ENCODE assay signal across 17 cellular contexts in genomic region chr2:8659735-8660492, GRCh38. TPM values are rescaled to one million over a fixed set of nuclear protein-coding genes. Genes with fewer than 3 reads are reported as not detected.
DNase-seq lines count a peak whose midpoint lies in the region; ATAC-seq and TF ChIP-seq lines count a peak whose summit lies in the region.
"Had no signal": no experiment of that assay in that cellular context is flagged by ENCODE, and none has a peak within 500 bp of the region (broad histone marks: within the 10 kb centered on the region; RNA-seq: fewer than 3 reads in every experiment).

No MANE protein-coding gene starts in this region.

- no peaks in the 10 kb centered on the region for H3K9me3 ChIP-seq in BLaER1 treated with 17β-estradiol and CSF1 and Interleukin-3, amounts not matched to agents 10 nM and 100 nM (replicated peaks in 1 of 11)
- no peaks in the 10 kb centered on the region for H3K9me3 ChIP-seq in heart left ventricle
- H3K9me3 ChIP-seq in mucosa of descending colon = no peaks in the 10 kb centered on the region
- H3K9me3 ChIP-seq: body of pancreas, gastroesophageal sphincter, SJCRH30 had no signal

- POLR2A ChIA-PET in T-cell (lab: Charles Lee) = no interaction called here

- H3K27ac ChIP-seq in BLaER1 treated with 17β-estradiol and CSF1 and Interleukin-3, amounts not matched to agents 10 nM and 100 nM = peak overlapping the region in 2 of 11 experiments; percentile 7 to 10; a peak in 1 of 22 replicates
- H3K27ac ChIP-seq in heart left ventricle = peak overlapping the region in 1 of 12 donors; percentile 39
- H3K27ac ChIP-seq: body of pancreas, epithelial cell of prostate, gastroesophageal sphincter, SJCRH30 had no signal

- 55 to 61% (median 56%) methylated on average over 17 to 18 of the region's 18 CpGs for WGBS in heart left ventricle, 4 donors

- CTCF ChIA-PET in T-cell (lab: Charles Lee) = no interaction called here

- ATAC-seq in heart left ventricle (peak; percentile 60 to 84 (median 77)), mucosa of descending colon (no peak), T-cell (replicated peaks in 1 of 4) (no peak)
- ATAC-seq: body of pancreas, gastroesophageal sphincter had no signal

- H3K36me3 ChIP-seq in BLaER1 treated with 17β-estradiol and CSF1 and Interleukin-3, amounts not matched to agents 10 nM and 100 nM = no peaks in the 10 kb centered on the region
- H3K36me3 ChIP-seq in heart left ventricle = no peaks in the 10 kb centered on the region
- H3K36me3 ChIP-seq in mucosa of descending colon (ENCODE audit: low read depth) = no peaks in the 10 kb centered on the region
- H3K36me3 ChIP-seq: gastroesophageal sphincter, SJCRH30 had no signal

- H3K4me3 Mint-ChIP-seq in nephron progenitor cell (no peak overlapping the region), T-cell (no peak overlapping the region)
- H3K4me3 Mint-ChIP-seq: activated naive CD4-positive, alpha-beta T cell treated with anti-CD3 and anti-CD28 coated beads, Interleukin-2, amount 50 U/mL, for 24 hours; dendritic cell treated with granulocyte-macrophage colony-stimulating factor and Interleukin-4, amounts not matched to agents 40 ng/mL and 50 ng/mL, for 4 days had no signal

- H3K9ac ChIP-seq in BLaER1 treated with 17β-estradiol and CSF1 and Interleukin-3, amounts not matched to agents 10 nM and 100 nM = peak overlapping the region in 4 of 11 experiments; percentile 2 to 39 (median 20); a peak in 2 of 22 replicates

- H3K27ac Mint-ChIP-seq in nephron progenitor cell (peak overlapping the region; percentile 17), T-cell (no peak overlapping the region)
- H3K27ac Mint-ChIP-seq: activated naive CD4-positive, alpha-beta T cell treated with anti-CD3 and anti-CD28 coated beads, Interleukin-2, amount 50 U/mL, for 24 hours; dendritic cell treated with granulocyte-macrophage colony-stimulating factor and Interleukin-4, amounts not matched to agents 40 ng/mL and 50 ng/mL, for 4 days had no signal

- no peak for TF ChIP-seq POLR2A in heart left ventricle (IDR thresholded peaks at IDR 0.05)

- TF ChIP-seq CTCF in heart left ventricle (IDR thresholded peaks at IDR 0.05) (no peak), nephron progenitor cell (IDR thresholded peaks at IDR 0.05) (no peak), mucosa of descending colon (IDR thresholded peaks at IDR 0.05) (no peak)

- H3K4me1 Mint-ChIP-seq in nephron progenitor cell = peaks cover 75% of the 10 kb centered on the region
- H3K4me1 Mint-ChIP-seq in T-cell = peaks cover 20 to 27% (median 20%) of the 10 kb centered on the region in 3 donors

- peak overlapping the region; percentile 36 to 87 (median 78) for H3K4me2 ChIP-seq in BLaER1 treated with 17β-estradiol and CSF1 and Interleukin-3, amounts not matched to agents 10 nM and 100 nM

- peaks cover 0 to 6% (median 0%) of the 10 kb centered on the region in 11 experiments; a peak in 3 of 22 replicates for H3K27me3 ChIP-seq in BLaER1 treated with 17β-estradiol and CSF1 and Interleukin-3, amounts not matched to agents 10 nM and 100 nM
- H3K27me3 ChIP-seq in heart left ventricle = no peaks in the 10 kb centered on the region
- H3K27me3 ChIP-seq: body of pancreas, gastroesophageal sphincter had no signal

- H4K20me1 ChIP-seq in BLaER1 treated with 17β-estradiol and CSF1 and Interleukin-3, amounts not matched to agents 10 nM and 100 nM = no peaks in the 10 kb centered on the region

- intact Hi-C loops in heart left ventricle (cut with DNase I) = loop anchor here in 2 of 10 donors (5.0 to 10.0 kb wide), 2 partner anchors 68 to 115 kb away; no protein-coding TSS in a partner anchor
- intact Hi-C loops in mucosa of descending colon (cut with DNase I, micrococcal nuclease) = no loop called here

- no peak overlapping the region for H3K4me3 ChIP-seq in BLaER1 treated with 17β-estradiol and CSF1 and Interleukin-3, amounts not matched to agents 10 nM and 100 nM
- H3K4me3 ChIP-seq in heart left ventricle = no peak overlapping the region
- H3K4me3 ChIP-seq in mucosa of descending colon = no peak overlapping the region
- H3K4me3 ChIP-seq: body of pancreas, gastroesophageal sphincter, SJCRH30 had no signal

- H3K36me3 Mint-ChIP-seq in nephron progenitor cell (ENCODE audit: low read depth) (no peaks in the 10 kb centered on the region), T-cell (no peaks in the 10 kb centered on the region)
- H3K36me3 Mint-ChIP-seq: activated naive CD4-positive, alpha-beta T cell treated with anti-CD3 and anti-CD28 coated beads, Interleukin-2, amount 50 U/mL, for 24 hours had no signal

- peak; percentile 48 for DNase-seq in NCI-H2029 (lab: John Stamatoyannopoulos, UW)
- DNase-seq in heart left ventricle = no peak
- DNase-seq in nephron progenitor cell = no peak
- no peak for DNase-seq in T1000 (lab: John Stamatoyannopoulos, UW)
- no peak for DNase-seq in mucosa of descending colon
- no peak for DNase-seq in NCI-H2107 (lab: John Stamatoyannopoulos, UW)
- no peak for DNase-seq in T-cell
- DNase-seq: activated CD8-positive, alpha-beta memory T cell treated with anti-CD3 and anti-CD28 coated beads, Interleukin-2, amount 50 U/mL, for 48 hours; body of pancreas; NCI-H146; NCI-H510A; SJCRH30 had no signal

- H3K4me1 ChIP-seq in BLaER1 treated with 17β-estradiol and CSF1 and Interleukin-3, amounts not matched to agents 10 nM and 100 nM = peaks cover 28 to 68% (median 60%) of the 10 kb centered on the region in 10 experiments
- peaks cover 0 to 14% (median 6%) of the 10 kb centered on the region in 12 donors for H3K4me1 ChIP-seq in heart left ventricle
- no peaks in the 10 kb centered on the region for H3K4me1 ChIP-seq in mucosa of descending colon (ENCODE audit: low read depth)
- H3K4me1 ChIP-seq: body of pancreas, SJCRH30 had no signal

- H3K9me3 Mint-ChIP-seq in nephron progenitor cell (peaks cover 9% of the 10 kb centered on the region), T-cell (no peaks in the 10 kb centered on the region)
- H3K9me3 Mint-ChIP-seq: activated naive CD4-positive, alpha-beta T cell treated with anti-CD3 and anti-CD28 coated beads, Interleukin-2, amount 50 U/mL, for 24 hours; dendritic cell treated with granulocyte-macrophage colony-stimulating factor and Interleukin-4, amounts not matched to agents 40 ng/mL and 50 ng/mL, for 4 days had no signal

- H3K27me3 Mint-ChIP-seq in nephron progenitor cell (ENCODE audit: low read depth, poor library complexity) (peaks cover 6% of the 10 kb centered on the region), T-cell (peaks cover 7 to 20% of the 10 kb centered on the region in 2 donors)

RNA-seq across cellular contexts. Expression of gene ID2, which starts 21.9 kb away (rescaled TPM):
- total RNA-seq in heart left ventricle (100 to 1,000 TPM in 1 of 9 donors, 10 to 100 TPM in 8; 17.3 to 121 (median 25.5) TPM), mucosa of descending colon (100 to 1,000 TPM in 2 of 3 donors, 10 to 100 TPM in 1; 97.4 to 190 (median 170) TPM), T-cell (100 to 1,000 TPM in 2 of 5 donors, 10 to 100 TPM in 3; 55.5 to 153 (median 71.1) TPM)
- 10 to 100 TPM; 44.9 to 92.0 TPM for polyA plus RNA-seq in heart left ventricle

Comparison
In these comparisons a context has a peak if more than half of its experiments do, and no peak if none do; other contexts are left out.
1. ATAC-seq: peak in heart left ventricle (4 of 4); none in mucosa of descending colon (single experiment) and T-cell (0 of 4).